12 cellular contexts compared by ENCODE assay signal in genomic region chr4:36392049-36392448, GRCh38.
"Had no signal": no experiment of that assay in that cellular context is flagged by ENCODE, and none has a peak within 500 bp of the region (broad histone marks: within the 10 kb centered on the region; RNA-seq: fewer than 3 reads in every experiment).

No MANE protein-coding gene starts in this region.

- H3K9me3 Mint-ChIP-seq: activated B cell treated with CpG ODN at 0.5 μM for 24 hours; activated CD4-positive, alpha-beta T cell treated with anti-CD3 and anti-CD28 coated beads, Interleukin-2, amount 10 ng/mL, durations not matched to agents 7 days and 5 days; naive thymus-derived CD4-positive, alpha-beta T cell had no signal

- H3K27ac ChIP-seq: dorsolateral prefrontal cortex, right atrium auricular region, transverse colon had no signal

- H3K4me1 ChIP-seq: right atrium auricular region, transverse colon had no signal

- ATAC-seq: naive thymus-derived CD4-positive, alpha-beta T cell had no signal

- H3K4me3 ChIP-seq: dorsolateral prefrontal cortex, right atrium auricular region, transverse colon had no signal

- H3K27me3 Mint-ChIP-seq: activated B cell treated with CpG ODN at 0.5 μM for 24 hours; activated naive CD8-positive, alpha-beta T cell had no signal

- FAIRE-seq: endometrium, small intestine had no signal

- DNase-seq: activated B cell treated with CpG ODN at 0.5 μM for 24 hours; activated CD4-positive, alpha-beta T cell treated with anti-CD3 and anti-CD28 coated beads, Interleukin-2, amount 10 ng/mL, durations not matched to agents 7 days and 5 days; activated effector memory CD4-positive, alpha-beta T cell treated with Interleukin-2 at 50 U/mL for 16 hours; dorsolateral prefrontal cortex; hippocampal formation; naive thymus-derived CD4-positive, alpha-beta T cell; small intestine; T-helper 1 cell; transverse colon had no signal

- H3K36me3 Mint-ChIP-seq: activated naive CD8-positive, alpha-beta T cell; naive thymus-derived CD4-positive, alpha-beta T cell had no signal

- H3K27ac Mint-ChIP-seq: activated B cell treated with CpG ODN at 0.5 μM for 24 hours; activated CD4-positive, alpha-beta T cell treated with anti-CD3 and anti-CD28 coated beads, Interleukin-2, amount 10 ng/mL, durations not matched to agents 7 days and 5 days; activated naive CD8-positive, alpha-beta T cell had no signal

- H3K4me3 Mint-ChIP-seq: activated B cell treated with CpG ODN at 0.5 μM for 24 hours; activated CD4-positive, alpha-beta T cell treated with anti-CD3 and anti-CD28 coated beads, Interleukin-2, amount 10 ng/mL, durations not matched to agents 7 days and 5 days; activated naive CD8-positive, alpha-beta T cell; naive thymus-derived CD4-positive, alpha-beta T cell had no signal

- H3K27me3 ChIP-seq: dorsolateral prefrontal cortex, right atrium auricular region, transverse colon had no signal

- H3K9me3 ChIP-seq: right atrium auricular region, transverse colon had no signal

- H3K36me3 ChIP-seq: right atrium auricular region, transverse colon had no signal

- H3K4me1 Mint-ChIP-seq: activated B cell treated with CpG ODN at 0.5 μM for 24 hours had no signal
